In the genomic region with DNA sequence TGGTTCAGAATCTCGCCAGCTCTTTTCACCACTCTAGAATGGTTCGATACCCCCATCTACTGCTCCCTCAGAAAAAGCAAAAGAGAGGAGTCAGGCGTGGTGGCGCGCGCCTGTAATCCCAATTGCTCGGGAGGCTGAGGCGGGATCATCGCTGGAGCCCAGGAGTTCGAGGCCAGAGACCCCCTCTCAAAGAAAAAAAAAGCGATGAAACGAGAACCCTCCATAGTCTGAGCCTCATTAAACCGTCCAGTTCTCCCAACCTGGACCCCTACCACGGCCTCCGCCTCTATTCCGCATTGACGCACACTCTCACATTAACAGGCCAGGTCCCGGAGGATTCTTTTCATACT, we compare ENCODE assay signal across 8 cellular contexts. TPM values are rescaled to one million over a fixed set of nuclear protein-coding genes. Genes with fewer than 3 reads are reported as not detected.
A peak's percentile ranks its signal among the peaks of the same experiment; 100 is the strongest.
DNase-seq lines count a peak whose midpoint lies in the region; ATAC-seq, FAIRE-seq and TF ChIP-seq lines count a peak whose summit lies in the region.

No MANE protein-coding gene starts in this region.

- TF ChIP-seq CTCF in DOHH2 (IDR thresholded peaks at IDR 0.05; ENCODE audit: low read depth, low read length, poor library complexity, severe bottlenecking) (no peak), RWPE2 (IDR thresholded peaks at IDR 0.05; ENCODE audit: poor library complexity, severe bottlenecking) (no peak), pancreas (IDR thresholded peaks at IDR 0.05) (no peak)

- no peak for ATAC-seq in RWPE2 (ENCODE audit: low read depth)
- ATAC-seq in pancreas = no peak
- ATAC-seq in HG03457 (IDR thresholded peaks at IDR 0.05; ENCODE audit: unreplicated experiment) = no peak

- H3K4me1 ChIP-seq in DOHH2 (ENCODE audit: control insufficient read depth, low read length) (peaks cover 42% of the 10 kb centered on the region), RWPE2 (ENCODE audit: insufficient read depth, poor library complexity, severe bottlenecking) (peaks cover 12% of the 10 kb centered on the region), esophagus (ENCODE audit: control insufficient read depth in 2 of 2, insufficient read depth in 2 of 2, low read length in 1 of 2) (no peaks in the 10 kb centered on the region), pancreas (peaks cover 0 to 9% (median 7%) of the 10 kb centered on the region in 3 donors)

- DNase-seq in RWPE2 (ENCODE audit: low spot score) (no peak), pancreas (no peak), SK-N-DZ (ENCODE audit: low spot score) (no peak), HCEC 1CT (no peak)
- DNase-seq in central memory CD4-positive, alpha-beta T cell = no peak

- intact Hi-C loops in pancreas (cut with DNase I) = loop anchor here in 1 of 3 donors (10.0 kb wide), 1 partner anchor 71 kb away; no protein-coding TSS in a partner anchor

- H3K36me3 ChIP-seq in DOHH2 (ENCODE audit: control insufficient read depth, low read length) (no peaks in the 10 kb centered on the region), RWPE2 (ENCODE audit: low read depth) (no peaks in the 10 kb centered on the region), esophagus (ENCODE audit: control insufficient read depth in 2 of 2, insufficient read depth in 2 of 2, low read length in 1 of 2) (no peaks in the 10 kb centered on the region), pancreas (no peaks in the 10 kb centered on the region)

- no peak overlapping the region for H3K27ac ChIP-seq in DOHH2 (ENCODE audit: low read depth, low read length)
- peak overlapping the region; percentile 27 for H3K27ac ChIP-seq in RWPE2 (ENCODE audit: poor library complexity, severe bottlenecking)
- peak overlapping the region; percentile 74 to 82 for H3K27ac ChIP-seq in esophagus (ENCODE audit: low read depth in 2 of 2, low read length in 1 of 2)
- peak overlapping the region; percentile 41 to 69 (median 55) for H3K27ac ChIP-seq in pancreas

- 0 out of 2 replicates have a peak, but pooled peaks cover 10% of the 10 kb centered on the region for H3F3A ChIP-seq in DOHH2 (ENCODE audit: control insufficient read depth, insufficient read depth)

- no peaks in the 10 kb centered on the region for H4K20me1 ChIP-seq in DOHH2 (ENCODE audit: control insufficient read depth, insufficient read depth, low read depth, low read length)

- no peak for FAIRE-seq in pancreas (lab: Jason Lieb, UNC)

- H3K79me2 ChIP-seq in DOHH2 (ENCODE audit: control insufficient read depth, low read length) = peaks cover 12% of the 10 kb centered on the region

- no peaks in the 10 kb centered on the region for H3K9me2 ChIP-seq in DOHH2 (replicated peaks; ENCODE audit: control insufficient read depth, low read length)

- no peaks in the 10 kb centered on the region for H3K27me3 ChIP-seq in DOHH2 (ENCODE audit: control insufficient read depth, low read length)
- H3K27me3 ChIP-seq in RWPE2 (ENCODE audit: insufficient read depth, poor library complexity, severe bottlenecking) = no peaks in the 10 kb centered on the region
- no peaks in the 10 kb centered on the region for H3K27me3 ChIP-seq in esophagus (ENCODE audit: control insufficient read depth in 1 of 2, insufficient read depth in 2 of 2, low read length in 2 of 2)
- no peaks in the 10 kb centered on the region for H3K27me3 ChIP-seq in pancreas

- peak overlapping the region; percentile 87 for H3K4me2 ChIP-seq in DOHH2 (ENCODE audit: low read length)

- WGBS in esophagus, 2 donors = 33 to 37% methylated on average over 18 of the region's 18 CpGs
- 23 to 30% methylated on average over 18 of the region's 18 CpGs for WGBS in pancreas, 2 donors

- H3K9me3 ChIP-seq in DOHH2 (ENCODE audit: control insufficient read depth, insufficient read depth, low read length) = no peaks in the 10 kb centered on the region
- H3K9me3 ChIP-seq in RWPE2 (ENCODE audit: severe bottlenecking) = no peaks in the 10 kb centered on the region
- H3K9me3 ChIP-seq in esophagus (ENCODE audit: control insufficient read depth in 2 of 2, insufficient read depth in 1 of 2, low read depth in 1 of 2, low read length in 1 of 2) = no peaks in the 10 kb centered on the region
- no peaks in the 10 kb centered on the region for H3K9me3 ChIP-seq in pancreas

- H3K4me3 ChIP-seq in DOHH2 (ENCODE audit: low read length) = peak overlapping the region; percentile 84
- peak overlapping the region; percentile 43 for H3K4me3 ChIP-seq in RWPE2 (ENCODE audit: severe bottlenecking)
- peak overlapping the region; percentile 57 to 80 for H3K4me3 ChIP-seq in esophagus (ENCODE audit: low read depth in 1 of 2, low read length in 2 of 2)
- H3K4me3 ChIP-seq in pancreas = peak overlapping the region; percentile 21 to 69 (median 60)

RNA-seq across cellular contexts. Expression of gene SPA17, which starts 0.4 kb away (rescaled TPM):
- polyA plus RNA-seq in esophagus = 1 to 10 TPM; 7.1 to 7.8 TPM
- 1 to 10 TPM; 1.2 to 2.9 (median 2.1) TPM for total RNA-seq in pancreas
- polyA plus RNA-seq in pancreas = 1 to 10 TPM; 6.0 to 7.3 TPM
- 13.8 and 15.5 TPM in 2 replicates for polyA plus RNA-seq in SK-N-DZ (2014; cell fraction: cytosol; rRNA removed)
- polyA plus RNA-seq in SK-N-DZ (2014; cell fraction: nucleus; rRNA removed) = 8.9 and 13.1 TPM in 2 replicates

RNA-seq across cellular contexts. Expression of gene SIAE, which starts 0.6 kb away (rescaled TPM):
- 10 to 100 TPM in 1 of 2 donors, 1 to 10 TPM in 1; 9.0 to 11.6 TPM for polyA plus RNA-seq in esophagus
- 10 to 100 TPM in 5 of 6 donors, 1 to 10 TPM in 1; 9.6 to 29.8 (median 18.0) TPM for total RNA-seq in pancreas
- polyA plus RNA-seq in pancreas = 10 to 100 TPM; 10.3 to 12.1 TPM
- polyA plus RNA-seq in SK-N-DZ (2014; cell fraction: cytosol; rRNA removed) = 0.52 and 2.0 TPM in 2 replicates
- 0.82 and 1.5 TPM in 2 replicates for polyA plus RNA-seq in SK-N-DZ (2014; cell fraction: nucleus; rRNA removed)

RNA-seq across cellular contexts. Expression of gene TBRG1, which starts 51.5 kb away (rescaled TPM):
- polyA plus RNA-seq in esophagus (10 to 100 TPM; 16.5 to 16.9 TPM), pancreas (10 to 100 TPM; 26.9 to 49.2 TPM)
- total RNA-seq in pancreas = 10 to 100 TPM; 12.9 to 20.0 (median 14.2) TPM
- polyA plus RNA-seq in SK-N-DZ (2014; cell fraction: cytosol; rRNA removed) = 14.9 and 19.3 TPM in 2 replicates
- polyA plus RNA-seq in SK-N-DZ (2014; cell fraction: nucleus; rRNA removed) = 12.4 and 20.7 TPM in 2 replicates
